Comparison of ENCODE assay signal across 9 cellular contexts in the genomic region with DNA sequence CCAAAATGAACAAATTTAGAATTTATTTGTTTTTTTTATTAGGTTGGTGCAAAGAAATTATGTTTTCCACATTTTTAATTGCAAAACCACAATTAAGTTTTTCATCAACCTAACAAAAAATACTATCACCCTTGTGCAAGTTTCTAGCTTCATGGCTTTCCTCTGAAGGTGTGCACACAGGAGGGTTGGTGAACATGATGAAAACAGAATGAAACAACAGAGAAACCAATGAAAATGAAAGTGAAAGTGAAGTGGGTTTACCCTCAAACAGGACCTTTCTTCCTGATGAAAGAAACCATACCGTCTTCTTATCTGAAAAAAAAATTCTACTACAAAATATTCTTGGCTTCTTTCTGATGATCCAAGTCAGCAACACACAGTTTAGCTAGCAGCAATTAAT.
DNase-seq lines count a peak whose midpoint lies in the region; ATAC-seq and TF ChIP-seq lines count a peak whose summit lies in the region.
"Had no signal": no experiment of that assay in that cellular context is flagged by ENCODE, and none has a peak within 500 bp of the region (broad histone marks: within the 10 kb centered on the region; RNA-seq: fewer than 3 reads in every experiment).

No MANE protein-coding gene starts in this region.

- no peaks in the 10 kb centered on the region for H3K9me3 ChIP-seq in CD4-positive, alpha-beta T cell (ENCODE audit: control insufficient read depth, low read length)
- H3K9me3 ChIP-seq in heart left ventricle, result no peaks in the 10 kb centered on the region

- no peak overlapping the region for H3K4me3 ChIP-seq in Jurkat, Clone E6-1 (ENCODE audit: low read length)
- H3K4me3 ChIP-seq in heart left ventricle, result peak overlapping the region in 3 of 12 donors; percentile 15 to 21 (median 20)

- no peak for TF ChIP-seq CTCF in CD4-positive, alpha-beta T cell (IDR thresholded peaks at IDR 0.05)
- no peak for TF ChIP-seq CTCF in heart left ventricle (IDR thresholded peaks at IDR 0.05)
- no peak for TF ChIP-seq CTCF in GM13977 (IDR thresholded peaks at IDR 0.05; ENCODE audit: extremely low read depth, insufficient read depth, missing control alignments)

- no peaks in the 10 kb centered on the region for H3K4me1 ChIP-seq in heart left ventricle

- intact Hi-C loops in CD4-positive, alpha-beta T cell (cut with DNase I, micrococcal nuclease), result no loop called here
- intact Hi-C loops in heart left ventricle (cut with DNase I), result no loop called here

- DNase-seq in CD4-positive, alpha-beta T cell, result no peak
- peak; percentile 70 for DNase-seq in Jurkat, Clone E6-1 (ENCODE audit: low read depth, low spot score)
- DNase-seq in kidney tubule cell (ENCODE audit: low spot score) (peak; percentile 44), heart left ventricle (no peak), GM13977 (ENCODE audit: low spot score) (no peak), NCI-H1092 treated with DMSO at 0.1 percent for 48 hours (lab: John Stamatoyannopoulos, UW) (no peak)
- no peak for DNase-seq in stimulated activated CD4-positive, alpha-beta T cell treated with anti-CD3 and anti-CD28 coated beads, Interleukin-2, amount 100 ng/mL, for 48 hours

- H3K4me3 Mint-ChIP-seq in CD4-positive, alpha-beta T cell, result peak overlapping the region; percentile 58
- peak overlapping the region; percentile 63 for H3K4me3 Mint-ChIP-seq in activated naive CD8-positive, alpha-beta T cell

- no peaks in the 10 kb centered on the region for H3K36me3 Mint-ChIP-seq in CD4-positive, alpha-beta T cell (ENCODE audit: low read depth)
- no peaks in the 10 kb centered on the region for H3K36me3 Mint-ChIP-seq in activated naive CD8-positive, alpha-beta T cell

- H3K27me3 Mint-ChIP-seq in CD4-positive, alpha-beta T cell, result no peaks in the 10 kb centered on the region
- H3K27me3 Mint-ChIP-seq in activated naive CD8-positive, alpha-beta T cell, result no peaks in the 10 kb centered on the region

- H3K27ac ChIP-seq in CD4-positive, alpha-beta T cell (ENCODE audit: low read depth, low read length), result no peak overlapping the region
- no peak overlapping the region for H3K27ac ChIP-seq in heart left ventricle
- H3K27ac ChIP-seq: skin epidermis had no signal

- in situ Hi-C loops in GM13977 (cut with MboI; ENCODE audit: low pct_unique_long_range_greater_than_20kb, low sequenced_read_pairs, unreplicated experiment), result no loop called here

- H3K36me3 ChIP-seq in heart left ventricle, result no peaks in the 10 kb centered on the region

- no peak for ATAC-seq in CD4-positive, alpha-beta T cell (ENCODE audit: poor library complexity)
- ATAC-seq in heart left ventricle, result no peak

- H3K27me3 ChIP-seq in CD4-positive, alpha-beta T cell (ENCODE audit: control insufficient read depth, insufficient read depth, low read length), result no peaks in the 10 kb centered on the region
- H3K27me3 ChIP-seq in heart left ventricle, result no peaks in the 10 kb centered on the region

- POLR2A ChIA-PET in CD4-positive, alpha-beta T cell (lab: Charles Lee), result no interaction called here

- no peaks in the 10 kb centered on the region for H3K9me3 Mint-ChIP-seq in CD4-positive, alpha-beta T cell
- peaks cover 8% of the 10 kb centered on the region for H3K9me3 Mint-ChIP-seq in activated naive CD8-positive, alpha-beta T cell (ENCODE audit: low read depth)

- H3K27ac Mint-ChIP-seq in CD4-positive, alpha-beta T cell, result no peak overlapping the region
- peak overlapping the region; percentile 72 for H3K27ac Mint-ChIP-seq in activated naive CD8-positive, alpha-beta T cell

- CTCF ChIA-PET in CD4-positive, alpha-beta T cell (lab: Charles Lee), result interaction anchor here (1.1 kb wide), 1 partner anchor 13 kb away, joined by 3 read pairs; no protein-coding TSS in a partner anchor

- H3K4me1 Mint-ChIP-seq in CD4-positive, alpha-beta T cell (ENCODE audit: low read depth), result peaks cover 23% of the 10 kb centered on the region
- H3K4me1 Mint-ChIP-seq in activated naive CD8-positive, alpha-beta T cell (ENCODE audit: low read depth), result peaks cover 24% of the 10 kb centered on the region

- 12 to 34% (median 20%) methylated on average over 1 of the region's 1 CpG for WGBS in heart left ventricle, 4 donors

- TF ChIP-seq POLR2A in heart left ventricle (IDR thresholded peaks at IDR 0.05), result no peak

Comparison
In these comparisons a context has a peak if more than half of its experiments do, and no peak if none do; other contexts are left out.
1. DNase-seq: peak in Jurkat, Clone E6-1 (single experiment) and kidney tubule cell (single experiment); none in CD4-positive, alpha-beta T cell (0 of 10), heart left ventricle (0 of 5), stimulated activated CD4-positive, alpha-beta T cell treated with anti-CD3 and anti-CD28 coated beads, Interleukin-2, amount 100 ng/mL, for 48 hours (0 of 2), GM13977 (single experiment) and NCI-H1092 treated with DMSO at 0.1 percent for 48 hours (single experiment).